8 cellular contexts compared by ENCODE assay signal in the genomic region with DNA sequence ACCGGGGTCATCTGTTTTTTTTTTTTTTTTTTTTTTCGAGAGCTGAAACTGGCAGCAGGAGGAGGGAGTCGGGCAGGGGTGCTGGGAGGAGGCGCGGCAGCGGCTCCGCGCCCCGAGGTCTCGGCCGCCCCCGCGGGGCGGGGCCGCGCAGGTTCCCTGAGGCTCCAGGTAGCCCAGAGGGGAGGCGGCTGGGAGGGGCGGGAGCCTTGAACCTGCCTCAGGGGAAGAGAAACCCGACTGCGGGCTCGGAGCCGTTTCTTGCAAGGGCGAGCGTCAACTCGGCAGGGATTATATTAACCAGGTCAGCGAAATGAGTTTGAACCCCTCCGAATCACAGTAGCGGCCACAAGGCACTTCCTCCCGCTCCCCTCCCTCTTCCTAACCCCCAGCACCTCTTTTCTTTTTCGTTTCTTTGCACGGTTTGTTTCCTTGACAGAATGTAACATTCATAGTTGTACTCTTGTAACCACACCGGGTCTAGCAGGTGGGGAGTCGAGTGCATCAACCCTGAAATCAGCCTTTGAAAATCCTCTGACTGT. TPM values are rescaled to one million over a fixed set of nuclear protein-coding genes. Genes with fewer than 3 reads are reported as not detected.
DNase-seq lines count a peak whose midpoint lies in the region; ATAC-seq, FAIRE-seq and TF ChIP-seq lines count a peak whose summit lies in the region.

No MANE protein-coding gene starts in this region.

- TF ChIP-seq CTCF in bronchial epithelial cell (IDR thresholded peaks at IDR 0.05; ENCODE audit: insufficient read depth, low read length, severe bottlenecking), result no peak

- no peak overlapping the region for H2BK5ac ChIP-seq in mesendoderm (ENCODE audit: low read length)

- no CpG with 5 or more reads among the region's 33 CpGs for WGBS in mesendoderm (ENCODE audit: extremely low coverage, insufficient coverage, low lambda C conversion rate)

- no peaks in the 10 kb centered on the region for H3K4me1 ChIP-seq in mesendoderm (ENCODE audit: control insufficient read depth, low read depth, low read length)

- peak overlapping the region; percentile 52 for H3K18ac ChIP-seq in mesendoderm (ENCODE audit: low read length)

- no peak overlapping the region for H3K4ac ChIP-seq in mesendoderm (ENCODE audit: low read depth, low read length)

- no peak overlapping the region for H2AK5ac ChIP-seq in mesendoderm (ENCODE audit: low read length)

- H3K9ac ChIP-seq in mesendoderm (ENCODE audit: low read length), result peak overlapping the region; percentile 70

- DNase-seq in Daoy (ENCODE audit: low read depth) (peak; percentile 21), UCSD-AML1 (lab: John Stamatoyannopoulos, UW; ENCODE audit: unreplicated experiment) (peak; percentile 66), bronchial epithelial cell (ENCODE audit: low read depth) (peak; percentile 5), mesendoderm (peak; percentile 35), superior temporal gyrus (ENCODE audit: extremely low spot score) (no peak)
- DNase-seq in Jurkat, Clone E6-1 (ENCODE audit: low read depth, low spot score), result peak; percentile 58
- DNase-seq in stimulated activated CD8-positive, alpha-beta memory T cell treated with anti-CD3 and anti-CD28 coated beads, Interleukin-7, amount 100 ng/mL, for 4 hours (ENCODE audit: low read depth in 2 of 2), result peak; percentile 62 to 77

- H3K79me1 ChIP-seq in mesendoderm (ENCODE audit: low read length), result no peaks in the 10 kb centered on the region

- peak overlapping the region; percentile 94 for H3K4me2 ChIP-seq in mesendoderm (ENCODE audit: low read length)

- H2BK15ac ChIP-seq in mesendoderm (replicated peaks; ENCODE audit: low read depth), result no peak overlapping the region

- H2BK120ac ChIP-seq in mesendoderm (ENCODE audit: low read depth, low read length), result no peak overlapping the region

- H4K8ac ChIP-seq in mesendoderm (ENCODE audit: low read depth, low read length), result no peak overlapping the region

- no peak overlapping the region for H3K23ac ChIP-seq in mesendoderm (ENCODE audit: low read length)

- ATAC-seq in GM21576 (IDR thresholded peaks at IDR 0.05; ENCODE audit: unreplicated experiment), result peak; percentile 37

- H4K5ac ChIP-seq in mesendoderm (ENCODE audit: low read length), result no peak overlapping the region

- no peaks in the 10 kb centered on the region for H3K79me2 ChIP-seq in mesendoderm (ENCODE audit: control insufficient read depth, insufficient read depth, low read length)

- H3K27me3 ChIP-seq in bronchial epithelial cell (ENCODE audit: control insufficient read depth, insufficient read depth, low read length), result no peaks in the 10 kb centered on the region
- H3K27me3 ChIP-seq in mesendoderm (ENCODE audit: insufficient read depth, low read length, poor library complexity), result peaks cover 18% of the 10 kb centered on the region

- no peak for FAIRE-seq in bronchial epithelial cell (lab: Jason Lieb, UNC)

- peak overlapping the region; percentile 97 for H3K4me3 ChIP-seq in Jurkat, Clone E6-1 (ENCODE audit: low read length)
- H3K4me3 ChIP-seq in bronchial epithelial cell (ENCODE audit: low read depth, low read length), result peak overlapping the region; percentile 46
- H3K4me3 ChIP-seq in mesendoderm (ENCODE audit: low read length), result peak overlapping the region; percentile 47

- no peak overlapping the region for H3K27ac ChIP-seq in mesendoderm (ENCODE audit: low read depth, low read length)

- H3K36me3 ChIP-seq in bronchial epithelial cell (ENCODE audit: control insufficient read depth, insufficient read depth, low read length) (no peaks in the 10 kb centered on the region), mesendoderm (ENCODE audit: control insufficient read depth, insufficient read depth, low read length) (no peaks in the 10 kb centered on the region)

- H3K56ac ChIP-seq in mesendoderm (ENCODE audit: low read length), result peak overlapping the region; percentile 83

RNA-seq across cellular contexts. Expression of gene MYB, which starts 2.0 kb away (rescaled TPM):
- total RNA-seq in Daoy (2014; rRNA removed; shearing (Covaris generic)), result 2.7 and 3.3 TPM in 2 replicates
- 161 TPM for polyA plus RNA-seq in Jurkat, Clone E6-1 (2012; ENCODE audit: insufficient read depth, insufficient read length)
- under 0.01 and 0.26 TPM in 2 replicates for total RNA-seq in bronchial epithelial cell
- 0.80 TPM for polyA plus RNA-seq in mesendoderm (2013, experiment 1 of 2)
- 0.66 TPM for polyA plus RNA-seq in mesendoderm (2013, experiment 2 of 2)

Comparison
In these comparisons a context has a peak if more than half of its experiments do, and no peak if none do; other contexts are left out.
1. H3K4me3 ChIP-seq: peak in every context shown above with its lines; median percentile 97 in Jurkat, Clone E6-1; 47 in mesendoderm; 46 in bronchial epithelial cell.